Comparison of ENCODE assay signal across 28 cellular contexts in genomic region chr7:84941936-84942335, GRCh38.
"Had no signal": no experiment of that assay in that cellular context is flagged by ENCODE, and none has a peak within 500 bp of the region (broad histone marks: within the 10 kb centered on the region; RNA-seq: fewer than 3 reads in every experiment).

No MANE protein-coding gene starts in this region.

- H3K9me3 Mint-ChIP-seq: stimulated activated naive B cell treated with anti-CD40 and anti-IgM and Interleukin-4, amounts not matched to agents 10 μg/mL and 1 μg/mL and 100 μg/mL, for 72 hours; stimulated activated naive CD8-positive, alpha-beta T cell treated with anti-CD3 and anti-CD28 coated beads, Interleukin-15, Interleukin-2, amounts not matched to agents 100 ng/mL and 50 ng/mL, for 24 hours had no signal

- H3K9ac ChIP-seq: parathyroid adenoma had no signal

- DNase-seq: natural killer cell; occipital lobe; ovary; posterior cingulate gyrus; psoas muscle; right cardiac atrium; right lobe of liver; sigmoid colon; small intestine; stimulated activated CD4-positive, alpha-beta T cell treated with anti-CD3 and anti-CD28 coated beads, Interleukin-15, amount 100 ng/mL, for 24 hours; stimulated activated CD4-positive, alpha-beta T cell treated with anti-CD3 and anti-CD28 coated beads, Interleukin-2, amount 100 ng/mL, for 24 hours; stimulated activated CD4-positive, alpha-beta T cell treated with anti-CD3 and anti-CD28 coated beads, Interleukin-2, amount 100 ng/mL, for 48 hours; stimulated activated CD4-positive, alpha-beta T cell treated with anti-CD3 and anti-CD28 coated beads, Interleukin-4, amount 100 ng/mL, for 24 hours; stimulated activated naive B cell treated with anti-CD40 and anti-IgM and Interleukin-4, amounts not matched to agents 10 μg/mL and 1 μg/mL and 100 μg/mL, for 72 hours; stimulated activated naive CD4-positive, alpha-beta T cell treated with Interleukin-2 at 50 U/mL for 16 hours; stomach; thyroid gland; trophoblast cell; upper lobe of left lung had no signal

- ATAC-seq: natural killer cell; psoas muscle; right cardiac atrium; right lobe of liver; stimulated activated effector memory CD8-positive, alpha-beta T cell treated with anti-CD3 and anti-CD28 coated beads, Interleukin-12 subunit alpha, Interleukin-12 subunit beta, amount 100 ng/mL, for 72 hours; stimulated activated naive B cell treated with anti-CD40 and anti-IgM and Interleukin-4, amounts not matched to agents 10 μg/mL and 1 μg/mL and 100 μg/mL, for 72 hours had no signal

- H3K4me1 ChIP-seq: parathyroid adenoma, psoas muscle, right lobe of liver, sigmoid colon, thyroid gland, tibial nerve, upper lobe of left lung, vagina had no signal

- H3K4me3 Mint-ChIP-seq: natural killer cell; nephron; stimulated activated effector memory CD8-positive, alpha-beta T cell treated with anti-CD3 and anti-CD28 coated beads, Interleukin-12 subunit alpha, Interleukin-12 subunit beta, amount 100 ng/mL, for 72 hours; stimulated activated naive B cell treated with anti-CD40 and anti-IgM and Interleukin-4, amounts not matched to agents 10 μg/mL and 1 μg/mL and 100 μg/mL, for 72 hours; stimulated activated naive CD8-positive, alpha-beta T cell treated with anti-CD3 and anti-CD28 coated beads, Interleukin-15, Interleukin-2, amounts not matched to agents 100 ng/mL and 50 ng/mL, for 24 hours had no signal

- H3K27me3 Mint-ChIP-seq: progenitor cell of endocrine pancreas; stimulated activated naive B cell treated with anti-CD40 and anti-IgM and Interleukin-4, amounts not matched to agents 10 μg/mL and 1 μg/mL and 100 μg/mL, for 72 hours; stimulated activated naive CD8-positive, alpha-beta T cell treated with anti-CD3 and anti-CD28 coated beads, Interleukin-15, Interleukin-2, amounts not matched to agents 100 ng/mL and 50 ng/mL, for 24 hours had no signal

- H3K79me2 ChIP-seq: parathyroid adenoma had no signal

- H3K4me1 Mint-ChIP-seq: natural killer cell; nephron; stimulated activated effector memory CD8-positive, alpha-beta T cell treated with anti-CD3 and anti-CD28 coated beads, Interleukin-12 subunit alpha, Interleukin-12 subunit beta, amount 100 ng/mL, for 72 hours; stimulated activated naive B cell treated with anti-CD40 and anti-IgM and Interleukin-4, amounts not matched to agents 10 μg/mL and 1 μg/mL and 100 μg/mL, for 72 hours had no signal

- FAIRE-seq: small intestine, urothelium cell line had no signal

- H3K4me3 ChIP-seq: ovary, psoas muscle, right lobe of liver, sigmoid colon, stomach, thoracic aorta, thyroid gland, tibial nerve, upper lobe of left lung, vagina had no signal

- H3K27ac Mint-ChIP-seq: natural killer cell; nephron; progenitor cell of endocrine pancreas; stimulated activated effector memory CD8-positive, alpha-beta T cell treated with anti-CD3 and anti-CD28 coated beads, Interleukin-12 subunit alpha, Interleukin-12 subunit beta, amount 100 ng/mL, for 72 hours; stimulated activated naive B cell treated with anti-CD40 and anti-IgM and Interleukin-4, amounts not matched to agents 10 μg/mL and 1 μg/mL and 100 μg/mL, for 72 hours; stimulated activated naive CD8-positive, alpha-beta T cell treated with anti-CD3 and anti-CD28 coated beads, Interleukin-15, Interleukin-2, amounts not matched to agents 100 ng/mL and 50 ng/mL, for 24 hours had no signal

- H3K27ac ChIP-seq: ovary, parathyroid adenoma, psoas muscle, right lobe of liver, sigmoid colon, stomach, thoracic aorta, thyroid gland, tibial nerve, upper lobe of left lung, vagina had no signal

- H3K9me3 ChIP-seq: ovary, psoas muscle, right lobe of liver, sigmoid colon, thoracic aorta, thyroid gland, tibial nerve, vagina had no signal

- H3K36me3 ChIP-seq: ovary, right lobe of liver, sigmoid colon, stomach, thoracic aorta, thyroid gland, tibial nerve, upper lobe of left lung, vagina had no signal

- H2AFZ ChIP-seq: parathyroid adenoma had no signal

- H3K27me3 ChIP-seq: ovary, right lobe of liver, sigmoid colon, stomach, thyroid gland, tibial nerve, upper lobe of left lung, vagina had no signal

- H3K36me3 Mint-ChIP-seq: stimulated activated effector memory CD8-positive, alpha-beta T cell treated with anti-CD3 and anti-CD28 coated beads, Interleukin-12 subunit alpha, Interleukin-12 subunit beta, amount 100 ng/mL, for 72 hours; stimulated activated naive B cell treated with anti-CD40 and anti-IgM and Interleukin-4, amounts not matched to agents 10 μg/mL and 1 μg/mL and 100 μg/mL, for 72 hours had no signal
